20 cellular contexts compared by ENCODE assay signal in the genomic region with DNA sequence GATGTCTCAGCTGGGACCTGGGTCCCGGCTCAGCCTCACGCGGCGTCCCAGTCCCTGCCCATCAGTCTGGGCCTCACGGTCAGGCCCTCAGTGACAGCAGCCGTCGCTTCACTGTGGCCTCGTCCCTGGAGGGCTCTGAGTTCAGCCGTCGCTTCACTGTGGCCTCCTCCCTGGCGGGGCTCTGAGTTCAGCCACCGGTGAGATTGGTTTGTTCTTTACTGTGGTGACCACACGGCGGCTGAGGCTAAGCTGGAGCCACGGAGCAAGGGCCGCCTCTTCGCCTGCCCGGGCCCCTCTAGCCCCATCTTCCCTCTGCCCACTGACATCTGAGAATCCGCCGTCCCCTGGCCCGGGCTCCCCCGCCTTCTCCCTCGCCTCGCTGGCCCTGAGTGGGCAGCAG.
"Had no signal": no experiment of that assay in that cellular context is flagged by ENCODE, and none has a peak within 500 bp of the region (broad histone marks: within the 10 kb centered on the region; RNA-seq: fewer than 3 reads in every experiment).

No MANE protein-coding gene starts in this region.

- DNase-seq: activated CD4-positive, alpha-beta T cell treated with anti-CD3 and anti-CD28 coated beads, Interleukin-2, amount 10 ng/mL, durations not matched to agents 7 days and 5 days; activated CD4-positive, CD25-positive, alpha-beta regulatory T cell; activated CD8-positive, alpha-beta memory T cell treated with anti-CD3 and anti-CD28 coated beads, Interleukin-2, amount 10 ng/mL, durations not matched to agents 7 days and 5 days; activated naive CD4-positive, alpha-beta T cell; activated naive CD8-positive, alpha-beta T cell treated with anti-CD3 and anti-CD28 coated beads, Interleukin-2, amount 50 U/mL, for 24 hours; cortex of kidney; left colon; mesendoderm; naive B cell; stimulated activated CD4-positive, alpha-beta T cell treated with anti-CD3 and anti-CD28 coated beads, Interleukin-2, amount 100 ng/mL, for 48 hours; stimulated activated CD8-positive, alpha-beta memory T cell treated with anti-CD3 and anti-CD28 coated beads, Interleukin-4, amount 100 ng/mL, for 48 hours; stimulated activated naive CD4-positive, alpha-beta T cell; T-helper 1 cell; T-helper 9 cell; testis had no signal

- H3K27me3 Mint-ChIP-seq: activated CD4-positive, alpha-beta T cell treated with anti-CD3 and anti-CD28 coated beads, Interleukin-2, amount 10 ng/mL, durations not matched to agents 7 days and 5 days; activated CD8-positive, alpha-beta memory T cell treated with anti-CD3 and anti-CD28 coated beads, Interleukin-2, amount 10 ng/mL, durations not matched to agents 7 days and 5 days; activated CD8-positive, alpha-beta T cell treated with anti-CD3 and anti-CD28 coated beads for 36 hours; activated naive CD8-positive, alpha-beta T cell treated with anti-CD3 and anti-CD28 coated beads, Interleukin-2, amount 50 U/mL, for 24 hours; naive B cell had no signal

- H3K9me3 Mint-ChIP-seq: activated CD4-positive, alpha-beta T cell treated with anti-CD3 and anti-CD28 coated beads, Interleukin-2, amount 10 ng/mL, durations not matched to agents 7 days and 5 days; activated CD8-positive, alpha-beta T cell treated with anti-CD3 and anti-CD28 coated beads for 36 hours; activated naive CD8-positive, alpha-beta T cell treated with anti-CD3 and anti-CD28 coated beads, Interleukin-2, amount 50 U/mL, for 24 hours; activated T-helper 2 cell treated with anti-CD3 and anti-CD28 coated beads, Interferon-gamma antibody, Interleukin-2, Interleukin-4, amounts not matched to agents 10 μg/mL and 5 μg/mL and 100 μg/mL, durations not matched to agents 14 hours and 24 hours and 36 hours; naive B cell; neural crest cell had no signal

- H3K4me3 Mint-ChIP-seq: activated CD4-positive, alpha-beta T cell treated with anti-CD3 and anti-CD28 coated beads, Interleukin-2, amount 10 ng/mL, durations not matched to agents 7 days and 5 days; activated CD8-positive, alpha-beta memory T cell treated with anti-CD3 and anti-CD28 coated beads, Interleukin-2, amount 10 ng/mL, durations not matched to agents 7 days and 5 days; activated CD8-positive, alpha-beta T cell treated with anti-CD3 and anti-CD28 coated beads for 36 hours; activated naive CD8-positive, alpha-beta T cell treated with anti-CD3 and anti-CD28 coated beads, Interleukin-2, amount 50 U/mL, for 24 hours; naive B cell; neural crest cell had no signal

- H3K4me1 Mint-ChIP-seq: activated CD8-positive, alpha-beta memory T cell treated with anti-CD3 and anti-CD28 coated beads, Interleukin-2, amount 10 ng/mL, durations not matched to agents 7 days and 5 days had no signal

- H3K4me1 ChIP-seq: testis, upper lobe of left lung had no signal

- H3K9me3 ChIP-seq: testis, upper lobe of left lung had no signal

- H3K27ac ChIP-seq: epithelial cell of prostate, testis, upper lobe of left lung had no signal

- H3K27me3 ChIP-seq: testis, upper lobe of left lung had no signal

- H3K36me3 Mint-ChIP-seq: activated CD8-positive, alpha-beta memory T cell treated with anti-CD3 and anti-CD28 coated beads, Interleukin-2, amount 10 ng/mL, durations not matched to agents 7 days and 5 days had no signal

- H3K27ac Mint-ChIP-seq: activated CD4-positive, alpha-beta T cell treated with anti-CD3 and anti-CD28 coated beads, Interleukin-2, amount 10 ng/mL, durations not matched to agents 7 days and 5 days; activated CD8-positive, alpha-beta memory T cell treated with anti-CD3 and anti-CD28 coated beads, Interleukin-2, amount 10 ng/mL, durations not matched to agents 7 days and 5 days; activated CD8-positive, alpha-beta T cell treated with anti-CD3 and anti-CD28 coated beads for 36 hours had no signal

- H3K4me3 ChIP-seq: testis, upper lobe of left lung had no signal

- ATAC-seq: activated CD8-positive, alpha-beta memory T cell treated with anti-CD3 and anti-CD28 coated beads, Interleukin-2, amount 10 ng/mL, durations not matched to agents 7 days and 5 days; left colon had no signal
